ENCODE assay signal across 1 cellular context in genomic region chr17:8186787-8187516, GRCh38.
TF ChIP-seq lines count a peak whose summit lies in the region.

No MANE protein-coding gene starts in this region.

TF ChIP-seq in K562, 482 proteins besides CTCF, POLR2A, EP300 and RAD21 (continued from another document):
- TF ChIP-seq CREB5 (CRISPR knock-in tag; IDR thresholded peaks at IDR 0.05), result no peak
